ENCODE assay signal across 19 cellular contexts in the genomic region with DNA sequence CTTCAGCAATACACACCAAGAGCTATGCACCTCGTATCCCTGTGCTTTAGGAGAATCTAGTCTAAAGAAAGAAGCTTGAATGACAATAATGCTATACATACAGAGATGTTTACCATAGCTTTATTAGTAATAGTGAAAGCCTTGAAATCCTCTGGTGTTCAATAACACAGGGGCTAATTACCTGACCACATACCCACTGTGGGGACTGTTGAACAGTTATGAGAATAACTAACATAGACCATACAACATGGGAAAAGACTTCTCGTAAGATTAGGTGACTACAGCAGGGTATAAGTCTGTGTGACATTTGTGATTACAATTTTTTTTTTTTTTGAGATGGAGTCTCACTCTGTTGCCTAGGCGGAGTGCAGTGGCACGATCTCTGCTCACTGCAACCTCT.
A peak's percentile ranks its signal among the peaks of the same experiment; 100 is the strongest.
DNase-seq lines count a peak whose midpoint lies in the region; ATAC-seq and TF ChIP-seq lines count a peak whose summit lies in the region.
"Had no signal": no experiment of that assay in that cellular context is flagged by ENCODE, and none has a peak within 500 bp of the region (broad histone marks: within the 10 kb centered on the region; RNA-seq: fewer than 3 reads in every experiment).

No MANE protein-coding gene starts in this region.

- no peak overlapping the region for H3K4me3 ChIP-seq in left ventricle myocardium inferior
- no peak overlapping the region for H3K4me3 ChIP-seq in muscle layer of colon (ENCODE audit: low read depth in 1 of 2, low read length in 2 of 2)
- no peak overlapping the region for H3K4me3 ChIP-seq in smooth muscle cell
- no peak overlapping the region for H3K4me3 ChIP-seq in aorta (ENCODE audit: low read length in 2 of 2)
- H3K4me3 ChIP-seq: GM23248, HAP-1 had no signal

- H3F3A ChIP-seq in smooth muscle cell (ENCODE audit: low read depth) = peaks cover 12% of the 10 kb centered on the region

- 94% methylated on average over 4 of the region's 4 CpGs for WGBS in smooth muscle cell (ENCODE audit: low lambda C conversion rate)
- WGBS in aorta, 2 donors = 64 to 68% methylated on average over 4 of the region's 4 CpGs

- H3K9me3 ChIP-seq in left ventricle myocardium inferior (replicated peaks) (no peaks in the 10 kb centered on the region), muscle layer of colon (ENCODE audit: low read length) (no peaks in the 10 kb centered on the region), smooth muscle cell (replicated peaks; ENCODE audit: low read depth) (no peaks in the 10 kb centered on the region), aorta (ENCODE audit: control insufficient read depth, low read length) (no peaks in the 10 kb centered on the region)
- H3K9me3 ChIP-seq: HAP-1 had no signal

- no peaks in the 10 kb centered on the region for H4K20me1 ChIP-seq in smooth muscle cell (ENCODE audit: low read depth)

- H3K27me3 ChIP-seq in left ventricle myocardium inferior (ENCODE audit: low read depth) (no peaks in the 10 kb centered on the region), muscle layer of colon (ENCODE audit: control insufficient read depth in 1 of 2, insufficient read depth in 2 of 2, low read length in 2 of 2) (no peaks in the 10 kb centered on the region), smooth muscle cell (ENCODE audit: low read depth) (no peaks in the 10 kb centered on the region), aorta (ENCODE audit: control insufficient read depth in 1 of 2, insufficient read depth in 2 of 2, low read length in 1 of 2) (no peaks in the 10 kb centered on the region)

- DNase-seq in left ventricle myocardium inferior = no peak
- no peak for DNase-seq in left cardiac atrium
- no peak for DNase-seq in smooth muscle cell (lab: John Stamatoyannopoulos, UW; ENCODE audit: unreplicated experiment)
- no peak for DNase-seq in aorta
- DNase-seq in HPDE6-E6E7 (ENCODE audit: extremely low spot score) = no peak
- no peak for DNase-seq in central memory CD4-positive, alpha-beta T cell
- DNase-seq in NCI-H2227 (lab: John Stamatoyannopoulos, UW; ENCODE audit: unreplicated experiment) = no peak
- DNase-seq: DMS79 treated with DMSO at 0.1 percent for 48 hours, GM23248, NCI-H1105 treated with DMSO at 0.1 percent for 48 hours, NCI-H1694, NCI-H2081 treated with DMSO at 0.1 percent for 48 hours, NCI-H226, NCI-H524, NCI-H82, OCI-M1, SHP77 treated with DMSO at 0.1 percent for 48 hours had no signal

- H3K4me2 ChIP-seq in smooth muscle cell = no peak overlapping the region

- no peak for TF ChIP-seq CTCF in left ventricle myocardium inferior (IDR thresholded peaks at IDR 0.05; ENCODE audit: borderline replicate concordance)
- no peak for TF ChIP-seq CTCF in smooth muscle cell (IDR thresholded peaks at IDR 0.05; ENCODE audit: borderline replicate concordance, insufficient read depth, poor library complexity, severe bottlenecking)

- ATAC-seq in left cardiac atrium (no peak), aorta (ENCODE audit: low FRiP score) (no peak)

- H3K27ac ChIP-seq in left ventricle myocardium inferior (replicated peaks) (peak overlapping the region; percentile 92), muscle layer of colon (ENCODE audit: low read depth, low read length) (peak overlapping the region; percentile 35), smooth muscle cell (ENCODE audit: low read depth) (peak overlapping the region; percentile 67), aorta (ENCODE audit: low read depth in 1 of 2, low read length in 2 of 2) (peak overlapping the region; percentile 64 to 88)
- H3K27ac ChIP-seq: GM23248 had no signal

- intact Hi-C loops in left ventricle myocardium inferior (cut with micrococcal nuclease) = no loop called here
- intact Hi-C loops in left cardiac atrium (cut with DNase I) = no loop called here
- intact Hi-C loops in aorta (cut with DNase I) = no loop called here

- no peak overlapping the region for H2AFZ ChIP-seq in smooth muscle cell (ENCODE audit: low read depth)
- H2AFZ ChIP-seq: GM23248 had no signal

- H3K4me1 ChIP-seq in left ventricle myocardium inferior = peaks cover 89% of the 10 kb centered on the region
- peaks cover 78% of the 10 kb centered on the region for H3K4me1 ChIP-seq in muscle layer of colon (ENCODE audit: insufficient read depth, low read length)
- peaks cover 11% of the 10 kb centered on the region for H3K4me1 ChIP-seq in smooth muscle cell (ENCODE audit: low read depth)
- peaks cover 16 to 21% of the 10 kb centered on the region in 2 donors for H3K4me1 ChIP-seq in aorta (ENCODE audit: control insufficient read depth in 1 of 2, insufficient read depth in 2 of 2, low read length in 2 of 2)
- H3K4me1 ChIP-seq: HAP-1 had no signal

- H3K79me2 ChIP-seq in smooth muscle cell (ENCODE audit: low read depth) = peaks cover 8% of the 10 kb centered on the region

- H3K9ac ChIP-seq in muscle layer of colon (ENCODE audit: low read length) = no peak overlapping the region
- H3K9ac ChIP-seq in smooth muscle cell (ENCODE audit: low read depth) = no peak overlapping the region
- H3K9ac ChIP-seq: GM23248 had no signal

- H3K36me3 ChIP-seq in left ventricle myocardium inferior = no peaks in the 10 kb centered on the region
- H3K36me3 ChIP-seq in muscle layer of colon (ENCODE audit: insufficient read depth, low read length) = no peaks in the 10 kb centered on the region
- H3K36me3 ChIP-seq in smooth muscle cell (ENCODE audit: low read depth) = no peaks in the 10 kb centered on the region
- no peaks in the 10 kb centered on the region for H3K36me3 ChIP-seq in aorta (ENCODE audit: control insufficient read depth in 1 of 2, insufficient read depth in 2 of 2, low read length in 1 of 2)
- H3K36me3 ChIP-seq: HAP-1 had no signal

Comparison
In these comparisons a context has a peak if more than half of its experiments do, and no peak if none do; other contexts are left out.
1. H3K27ac ChIP-seq: peak in every context shown above with its lines; median percentile 92 in left ventricle myocardium inferior; 76 in aorta; 67 in smooth muscle cell; 35 in muscle layer of colon.